9 cellular contexts compared by ENCODE assay signal in the genomic region with DNA sequence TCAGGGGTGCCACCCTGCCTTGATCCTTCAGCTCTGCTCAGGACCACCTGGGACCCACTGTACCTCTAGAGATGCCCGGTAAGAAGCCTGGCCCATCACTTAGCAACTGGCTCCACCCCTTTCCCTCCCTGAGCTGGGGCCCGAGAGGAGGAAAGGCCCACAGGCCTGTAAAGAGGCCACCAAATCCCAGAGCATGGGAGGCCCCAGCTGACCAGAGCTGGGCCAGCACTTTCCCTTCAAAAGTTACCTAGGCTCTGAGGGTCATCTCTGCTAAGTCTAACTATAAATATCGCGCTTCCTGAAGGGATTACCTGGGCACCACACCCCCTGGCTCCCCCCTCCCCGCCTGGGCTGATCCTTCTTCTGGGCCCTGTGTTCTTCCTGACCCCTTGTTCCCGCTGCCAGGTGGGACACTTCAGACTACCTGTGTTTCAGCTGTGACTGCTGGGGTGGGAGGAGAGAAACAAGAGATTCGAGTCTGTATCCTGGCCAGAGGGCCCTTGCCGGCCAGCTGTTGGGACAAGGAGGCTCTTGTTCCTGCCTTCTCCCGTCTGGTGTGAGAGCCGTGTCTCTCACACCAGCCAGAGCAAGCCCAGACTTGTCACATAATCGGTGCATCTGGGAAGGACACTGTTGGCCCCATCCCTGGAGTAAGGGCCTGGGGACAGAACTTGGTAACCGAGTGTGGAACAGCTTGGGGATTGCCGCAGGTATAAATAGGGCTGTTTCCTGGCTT. TPM values are rescaled to one million over a fixed set of nuclear protein-coding genes. Genes with fewer than 3 reads are reported as not detected.
DNase-seq lines count a peak whose midpoint lies in the region; ATAC-seq and TF ChIP-seq lines count a peak whose summit lies in the region.
"Had no signal": no experiment of that assay in that cellular context is flagged by ENCODE, and none has a peak within 500 bp of the region (broad histone marks: within the 10 kb centered on the region; RNA-seq: fewer than 3 reads in every experiment).

No MANE protein-coding gene starts in this region.

- H3K27me3 ChIP-seq in lower lobe of right lung (ENCODE audit: low read depth), result no peaks in the 10 kb centered on the region

- intact Hi-C loops in lower lobe of right lung (cut with DNase I), result loop anchor here (10.0 kb wide), 1 partner anchor 85 kb away; no protein-coding TSS in a partner anchor

- ATAC-seq in lower lobe of right lung (peak; percentile 41 to 45), HG03159 (IDR thresholded peaks at IDR 0.05; ENCODE audit: unreplicated experiment) (no peak)

- H3K36me3 ChIP-seq in lower lobe of right lung, result no peaks in the 10 kb centered on the region

- H3K4me3 ChIP-seq in lower lobe of right lung, result no peak overlapping the region

- no peaks in the 10 kb centered on the region for H3K9me3 ChIP-seq in lower lobe of right lung

- H3K27ac ChIP-seq in cingulate gyrus (ENCODE audit: low read depth, low read length) (peak overlapping the region; percentile 79), lower lobe of right lung (peak overlapping the region; percentile 4)

- peaks cover 24% of the 10 kb centered on the region for H3K4me1 ChIP-seq in lower lobe of right lung

- no peak for TF ChIP-seq CTCF in lower lobe of right lung (IDR thresholded peaks at IDR 0.05)

- peak; percentile 49 for DNase-seq in NCI-H146 treated with DMSO at 0.1 percent for 48 hours (lab: John Stamatoyannopoulos, UW; ENCODE audit: unreplicated experiment)
- DNase-seq in lower lobe of right lung, result no peak
- DNase-seq in superior temporal gyrus (ENCODE audit: extremely low spot score), result peak; percentile 75
- no peak for DNase-seq in NCI-H1436 treated with DMSO at 0.1 percent for 48 hours (lab: John Stamatoyannopoulos, UW)
- no peak for DNase-seq in GF-D8 (lab: John Stamatoyannopoulos, UW)
- DNase-seq in stimulated activated CD4-positive, alpha-beta T cell treated with anti-CD3 and anti-CD28 coated beads, Interleukin-2, amount 100 ng/mL, for 24 hours, result no peak

RNA-seq across cellular contexts. Expression of a gene that starts 22.8 kb away (rescaled TPM):
- 0.35 TPM for total RNA-seq in lower lobe of right lung
- total RNA-seq: mononuclear cell had no signal

RNA-seq across cellular contexts. Expression of a gene that starts 34.4 kb away (rescaled TPM):
- 1.1 TPM for total RNA-seq in lower lobe of right lung
- total RNA-seq: mononuclear cell had no signal

RNA-seq across cellular contexts. Expression of a gene that starts 39.8 kb away (rescaled TPM):
- not detected for total RNA-seq in lower lobe of right lung
- total RNA-seq: mononuclear cell had no signal

RNA-seq across cellular contexts. Expression of a gene that starts 51.0 kb away (rescaled TPM):
- total RNA-seq in lower lobe of right lung, result 37.7 TPM

RNA-seq across cellular contexts. Expression of a gene that starts 51.5 kb away (rescaled TPM):
- total RNA-seq in lower lobe of right lung, result 65.5 TPM

Comparison
In these comparisons a context has a peak if more than half of its experiments do, and no peak if none do; other contexts are left out.
1. DNase-seq: peak in NCI-H146 treated with DMSO at 0.1 percent for 48 hours (single experiment) and superior temporal gyrus (single experiment); none in lower lobe of right lung (single experiment), NCI-H1436 treated with DMSO at 0.1 percent for 48 hours (single experiment), GF-D8 (single experiment) and stimulated activated CD4-positive, alpha-beta T cell treated with anti-CD3 and anti-CD28 coated beads, Interleukin-2, amount 100 ng/mL, for 24 hours (0 of 2).